Comparison of ENCODE assay signal across 24 cellular contexts in genomic region chr11:10600570-10601248, GRCh38. TPM values are rescaled to one million over a fixed set of nuclear protein-coding genes. Genes with fewer than 3 reads are reported as not detected.
A peak's percentile ranks its signal among the peaks of the same experiment; 100 is the strongest.
DNase-seq lines count a peak whose midpoint lies in the region; ATAC-seq lines count a peak whose summit lies in the region.
"Had no signal": no experiment of that assay in that cellular context is flagged by ENCODE, and none has a peak within 500 bp of the region (broad histone marks: within the 10 kb centered on the region; RNA-seq: fewer than 3 reads in every experiment).

No MANE protein-coding gene starts in this region.

- ATAC-seq in HG03378 (IDR thresholded peaks at IDR 0.05; ENCODE audit: unreplicated experiment) (no peak), HG03469 (IDR thresholded peaks at IDR 0.05; ENCODE audit: unreplicated experiment) (no peak)
- ATAC-seq in activated T-cell treated with anti-CD3 and anti-CD28 coated beads, Interleukin-2, amount 50 U/mL, for 72 hours (replicated peaks in 1 of 2) = no peak
- ATAC-seq: left colon had no signal

- H3K36me3 Mint-ChIP-seq in activated T-cell treated with anti-CD3 and anti-CD28 coated beads, Interleukin-2, amount 50 U/mL, for 72 hours (ENCODE audit: insufficient read depth in 2 of 2) = peaks cover 0 to 6% of the 10 kb centered on the region in 2 donors

- no peak overlapping the region for H3K27ac Mint-ChIP-seq in activated T-cell treated with anti-CD3 and anti-CD28 coated beads, Interleukin-2, amount 50 U/mL, for 72 hours
- H3K27ac Mint-ChIP-seq: activated naive CD4-positive, alpha-beta T cell treated with anti-CD3 and anti-CD28 coated beads for 36 hours had no signal

- no peak overlapping the region for H3K9ac ChIP-seq in stomach smooth muscle (ENCODE audit: low read length in 2 of 2)

- peaks cover 2 to 6% of the 10 kb centered on the region in 2 donors for H3K9me3 Mint-ChIP-seq in activated T-cell treated with anti-CD3 and anti-CD28 coated beads, Interleukin-2, amount 50 U/mL, for 72 hours

- no peaks in the 10 kb centered on the region for H3K27me3 ChIP-seq in stomach smooth muscle (ENCODE audit: control insufficient read depth in 1 of 2, insufficient read depth in 2 of 2, low read length in 2 of 2)
- H3K27me3 ChIP-seq: testis had no signal

- peaks cover 7% of the 10 kb centered on the region for H3K27me3 Mint-ChIP-seq in activated T-cell treated with anti-CD3 and anti-CD28 coated beads, Interleukin-2, amount 50 U/mL, for 72 hours (ENCODE audit: low read depth)

- no peak overlapping the region for H3K4me3 Mint-ChIP-seq in activated T-cell treated with anti-CD3 and anti-CD28 coated beads, Interleukin-2, amount 50 U/mL, for 72 hours
- H3K4me3 Mint-ChIP-seq: activated naive CD4-positive, alpha-beta T cell treated with anti-CD3 and anti-CD28 coated beads for 36 hours had no signal

- H3K36me3 ChIP-seq in stomach smooth muscle (ENCODE audit: control insufficient read depth in 2 of 2, insufficient read depth in 2 of 2, low read length in 2 of 2) = peaks cover 45 to 56% of the 10 kb centered on the region in 2 donors

- no peaks in the 10 kb centered on the region for H3K9me3 ChIP-seq in stomach smooth muscle (ENCODE audit: control insufficient read depth in 2 of 2, low read length in 2 of 2)
- H3K9me3 ChIP-seq: testis had no signal

- H3K27ac ChIP-seq in stomach smooth muscle (ENCODE audit: low read length) = peak overlapping the region; percentile 80
- H3K27ac ChIP-seq: testis had no signal

- peaks cover 27% of the 10 kb centered on the region for H3K4me1 ChIP-seq in stomach smooth muscle (ENCODE audit: control insufficient read depth, insufficient read depth, low read length)

- DNase-seq in NCI-H69 (lab: John Stamatoyannopoulos, UW) (peak; percentile 27), ecto neural progenitor cell (ENCODE audit: low spot score) (peak; percentile 34), myocyte (ENCODE audit: low read depth) (peak; percentile 94), NCI-H1092 (lab: John Stamatoyannopoulos, UW) (no peak)
- DNase-seq in activated T-cell treated with anti-CD3 and anti-CD28 coated beads, Interleukin-2, amount 50 U/mL, for 72 hours = no peak
- DNase-seq: activated CD4-positive, alpha-beta T cell treated with anti-CD3 and anti-CD28 coated beads, Interleukin-2, amount 50 U/mL, for 4 hours; activated naive CD4-positive, alpha-beta T cell treated with anti-CD3 and anti-CD28 coated beads for 36 hours; AML-193; anterior cingulate cortex; Calu3; cerebellar nuclear complex; left colon; NCI-H1436; NK-92 treated with Interleukin-12 subunit alpha and Interleukin-12 subunit beta, amount 100 ng/mL, for 24 hours; RPMI8226; small intestine; stimulated activated CD8-positive, alpha-beta memory T cell treated with anti-CD3 and anti-CD28 coated beads, Interleukin-4, amount 100 ng/mL, for 48 hours; testis had no signal

- H3K4me3 ChIP-seq in stomach smooth muscle (ENCODE audit: low read length in 2 of 2) = no peak overlapping the region
- H3K4me3 ChIP-seq: testis had no signal

- no peaks in the 10 kb centered on the region for H3K4me1 Mint-ChIP-seq in activated T-cell treated with anti-CD3 and anti-CD28 coated beads, Interleukin-2, amount 50 U/mL, for 72 hours (ENCODE audit: low read depth)

RNA-seq across cellular contexts. Expression of gene LYVE1, which starts 32.2 kb away (rescaled TPM):
- not detected in 2 replicates for total RNA-seq in myocyte
- polyA plus RNA-seq in myocyte (2012) = not detected
- not detected for total RNA-seq in activated T-cell treated with anti-CD3 and anti-CD28 coated beads, Interleukin-2, amount 50 U/mL, for 72 hours
- total RNA-seq: activated naive CD4-positive, alpha-beta T cell treated with anti-CD3 and anti-CD28 coated beads for 36 hours; Calu3; fibroblast of villous mesenchyme; G401; HT1080 had no signal

RNA-seq across cellular contexts. Expression of gene RNF141, which starts 59.7 kb away (rescaled TPM):
- 27.8 and 29.6 TPM in 2 replicates for total RNA-seq in myocyte
- polyA plus RNA-seq in myocyte (2012) = 25.6 TPM
- total RNA-seq in activated T-cell treated with anti-CD3 and anti-CD28 coated beads, Interleukin-2, amount 50 U/mL, for 72 hours = 10 to 100 TPM; 17.5 to 19.6 TPM

Comparison
In these comparisons a context has a peak if more than half of its experiments do, and no peak if none do; other contexts are left out.
1. DNase-seq: peak in NCI-H69 (single experiment), ecto neural progenitor cell (single experiment) and myocyte (single experiment); none in NCI-H1092 (single experiment) and activated T-cell treated with anti-CD3 and anti-CD28 coated beads, Interleukin-2, amount 50 U/mL, for 72 hours (0 of 2).